ENCODE assay signal across 8 cellular contexts in the genomic region with DNA sequence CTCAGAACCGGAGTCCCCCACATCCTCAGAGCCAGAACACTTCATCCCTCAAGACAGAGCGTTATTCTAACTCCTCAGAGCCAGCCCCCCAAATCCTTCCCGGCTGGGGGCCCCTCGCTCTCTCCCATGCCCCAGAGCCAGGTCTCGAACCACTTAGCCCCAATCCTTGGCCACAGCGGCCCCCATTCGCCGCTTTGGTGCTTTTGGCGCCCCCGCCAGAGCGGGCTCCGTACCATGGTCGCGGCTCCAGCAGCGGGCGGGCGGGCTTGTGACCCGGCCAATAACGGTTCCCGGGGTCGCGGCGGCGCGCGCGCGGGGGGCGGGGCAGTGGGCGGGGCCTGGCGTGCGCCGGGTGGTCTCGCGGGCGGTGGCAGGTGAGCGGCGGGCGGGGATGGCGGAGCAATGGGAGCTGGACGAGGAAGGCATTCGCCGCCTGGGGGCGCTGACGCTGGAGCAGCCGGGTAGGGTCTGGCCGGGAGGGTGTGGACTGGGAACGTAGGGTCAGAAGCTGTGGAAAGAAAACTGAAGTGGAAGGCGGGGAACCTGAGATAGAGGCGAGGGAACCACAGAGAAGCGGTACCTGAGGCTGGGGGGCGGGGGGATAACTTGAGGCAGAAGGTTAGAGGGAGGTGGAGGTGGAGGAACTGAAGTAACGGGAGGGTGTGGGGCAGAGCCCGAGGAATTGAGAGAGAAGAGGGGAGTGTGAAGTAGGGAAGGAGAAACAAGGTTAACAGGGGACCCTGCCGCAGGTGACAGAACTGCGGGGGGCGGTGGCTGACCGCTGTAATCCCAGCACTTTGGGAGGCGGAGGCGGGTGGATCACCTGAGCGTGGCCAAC. TPM values are rescaled to one million over a fixed set of nuclear protein-coding genes. Genes with fewer than 3 reads are reported as not detected.
DNase-seq lines count a peak whose midpoint lies in the region; ATAC-seq lines count a peak whose summit lies in the region.

TSS of gene KCTD19 (minus strand) at position 270 of the 838 bp plus-strand sequence. CDS start at position 236, 34 bp downstream.
A gene with protein sequence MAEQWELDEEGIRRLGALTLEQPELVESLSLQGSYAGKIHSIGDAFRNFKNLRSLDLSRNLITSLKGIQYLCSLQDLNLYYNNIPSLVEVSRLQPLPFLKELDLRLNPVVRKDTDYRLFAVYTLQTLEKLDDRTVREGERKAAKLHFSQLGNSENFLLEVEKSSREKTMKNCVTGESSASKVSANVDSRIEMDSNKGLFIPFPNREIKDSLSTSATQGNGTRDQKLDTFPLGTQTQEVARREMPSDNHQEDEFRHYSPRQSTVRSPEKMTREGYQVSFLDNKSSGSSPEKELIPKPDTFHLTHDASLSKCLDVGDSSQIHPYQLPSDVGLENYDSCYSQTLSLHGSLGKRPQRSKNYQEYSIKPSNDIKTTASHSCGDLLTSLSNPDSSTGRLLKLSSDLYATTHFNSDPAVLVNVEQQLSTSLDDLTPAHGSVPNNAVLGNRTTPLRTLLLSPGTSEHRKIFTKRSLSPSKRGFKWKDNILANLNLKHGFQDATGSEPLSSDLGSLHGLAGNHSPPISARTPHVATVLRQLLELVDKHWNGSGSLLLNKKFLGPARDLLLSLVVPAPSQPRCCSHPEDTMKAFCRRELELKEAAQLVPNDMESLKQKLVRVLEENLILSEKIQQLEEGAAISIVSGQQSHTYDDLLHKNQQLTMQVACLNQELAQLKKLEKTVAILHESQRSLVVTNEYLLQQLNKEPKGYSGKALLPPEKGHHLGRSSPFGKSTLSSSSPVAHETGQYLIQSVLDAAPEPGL (plus strand): TSS at position 344 of the 838 bp plus-strand sequence. CDS start 48 bp downstream, at position 392.

- H3K9ac ChIP-seq in mesenchymal stem cell (ENCODE audit: low read length), result peak within 1 kb of the TSS; percentile 72

- peaks cover 11% of the 10 kb centered on the region for H3K4me1 ChIP-seq in mesenchymal stem cell (ENCODE audit: control insufficient read depth, insufficient read depth, low read depth, low read length)

- H2AFZ ChIP-seq in mesenchymal stem cell (ENCODE audit: low read depth, low read length), result peak within 1 kb of the TSS; percentile 20

- H2BK15ac ChIP-seq in mesenchymal stem cell (ENCODE audit: low read depth, poor library complexity, severe bottlenecking), result peak within 1 kb of the TSS; percentile 89

- ATAC-seq in HG02623 (IDR thresholded peaks at IDR 0.05; ENCODE audit: unreplicated experiment) (no peak), HG03565 (IDR thresholded peaks at IDR 0.05; ENCODE audit: unreplicated experiment) (no peak)

- H4K8ac ChIP-seq in mesenchymal stem cell (ENCODE audit: low read length), result peak within 1 kb of the TSS; percentile 52

- H3K4me3 ChIP-seq in mesenchymal stem cell (ENCODE audit: insufficient read depth in 1 of 2, low read depth in 1 of 2, low read length in 2 of 2), result peak within 1 kb of the TSS; percentile 47 to 71

- peak within 1 kb of the TSS; percentile 37 to 70 for H3K18ac ChIP-seq in mesenchymal stem cell (ENCODE audit: low read depth in 1 of 2, low read length in 2 of 2)

- H2BK5ac ChIP-seq in mesenchymal stem cell (ENCODE audit: low read depth, low read length, poor library complexity, severe bottlenecking), result no peak within 1 kb of the TSS

- H2BK12ac ChIP-seq in mesenchymal stem cell (ENCODE audit: low read length in 2 of 2), result peak within 1 kb of the TSS in 1 of 2 experiments; percentile 24

- H3K27ac ChIP-seq in mesenchymal stem cell (ENCODE audit: low read length, poor library complexity, severe bottlenecking), result no peak within 1 kb of the TSS

- peak within 1 kb of the TSS; percentile 14 for H4K91ac ChIP-seq in mesenchymal stem cell (ENCODE audit: low read length)

- no peak within 1 kb of the TSS for H2AK5ac ChIP-seq in mesenchymal stem cell (ENCODE audit: low read length, severe bottlenecking)

- H3K23ac ChIP-seq in mesenchymal stem cell (ENCODE audit: low read length in 2 of 2), result peak within 1 kb of the TSS in 1 of 2 experiments; percentile 9

- no peak within 1 kb of the TSS for H2BK120ac ChIP-seq in mesenchymal stem cell (ENCODE audit: low read depth, low read length)

- 7% methylated on average over 60 of the region's 61 CpGs for WGBS in mesenchymal stem cell

- peak within 1 kb of the TSS; percentile 41 for H3K4me2 ChIP-seq in mesenchymal stem cell (ENCODE audit: low read length, poor library complexity, severe bottlenecking)

- H3K4ac ChIP-seq in mesenchymal stem cell (ENCODE audit: low read depth in 1 of 2, low read length in 2 of 2), result peak within 1 kb of the TSS; percentile 2 to 26

- H3K9me3 ChIP-seq in mesenchymal stem cell (ENCODE audit: control insufficient read depth, low read length), result no peaks in the 10 kb centered on the region

- no peaks in the 10 kb centered on the region for H3K79me1 ChIP-seq in mesenchymal stem cell (replicated peaks; ENCODE audit: low read length, poor library complexity, severe bottlenecking)

- peak within 1 kb of the TSS in 1 of 2 experiments; percentile 62 for H3K14ac ChIP-seq in mesenchymal stem cell (ENCODE audit: low read length in 2 of 2)

- H3K27me3 ChIP-seq in mesenchymal stem cell (ENCODE audit: control insufficient read depth in 1 of 2, insufficient read depth in 1 of 2, low read length in 2 of 2), result peaks cover 18 to 34% of the 10 kb centered on the region in 2 experiments

- DNase-seq in EL, result peak; percentile 67
- DNase-seq in NCI-H1436 (lab: John Stamatoyannopoulos, UW), result peak; percentile 82
- peak; percentile 13 to 25 for DNase-seq in activated CD4-positive, alpha-beta T cell treated with anti-CD3 and anti-CD28 coated beads, Interleukin-2, amount 50 U/mL, for 24 hours (ENCODE audit: low read depth in 1 of 2, low spot score in 1 of 2)
- peak; percentile 13 for DNase-seq in effector CD4-positive, alpha-beta T cell
- peak; percentile 39 for DNase-seq in mesenchymal stem cell
- peak; percentile 28 for DNase-seq in stimulated activated CD8-positive, alpha-beta memory T cell treated with anti-CD3 and anti-CD28 coated beads, Interleukin-12 subunit alpha, Interleukin-12 subunit beta, amount 100 ng/mL, for 1 hour (ENCODE audit: low read depth)

- no peaks in the 10 kb centered on the region for H3K36me3 ChIP-seq in mesenchymal stem cell (ENCODE audit: control insufficient read depth in 1 of 2, insufficient read depth in 2 of 2, low read depth in 1 of 2, low read length in 2 of 2)

RNA-seq across cellular contexts. Expression of gene KCTD19, which starts in this region (rescaled TPM):
- polyA plus RNA-seq in mesenchymal stem cell (2013, experiment 1 of 2), result 0.12 TPM
- polyA plus RNA-seq in mesenchymal stem cell (2013, experiment 2 of 2), result 0.01 TPM

RNA-seq across cellular contexts. Expression of the second gene that starts in this region (rescaled TPM):
- polyA plus RNA-seq in mesenchymal stem cell (2013, experiment 1 of 2), result 0.08 TPM
- polyA plus RNA-seq in mesenchymal stem cell (2013, experiment 2 of 2), result 0.12 TPM

Comparison
In these comparisons a context has a peak if more than half of its experiments do, and no peak if none do; other contexts are left out.
1. DNase-seq: peak in every context shown above with its lines; median percentile 82 in NCI-H1436; 67 in EL; 39 in mesenchymal stem cell; 28 in stimulated activated CD8-positive, alpha-beta memory T cell treated with anti-CD3 and anti-CD28 coated beads, Interleukin-12 subunit alpha, Interleukin-12 subunit beta, amount 100 ng/mL, for 1 hour; 19 in activated CD4-positive, alpha-beta T cell treated with anti-CD3 and anti-CD28 coated beads, Interleukin-2, amount 50 U/mL, for 24 hours; 13 in effector CD4-positive, alpha-beta T cell.